8 cellular contexts compared by ENCODE assay signal in the genomic region with DNA sequence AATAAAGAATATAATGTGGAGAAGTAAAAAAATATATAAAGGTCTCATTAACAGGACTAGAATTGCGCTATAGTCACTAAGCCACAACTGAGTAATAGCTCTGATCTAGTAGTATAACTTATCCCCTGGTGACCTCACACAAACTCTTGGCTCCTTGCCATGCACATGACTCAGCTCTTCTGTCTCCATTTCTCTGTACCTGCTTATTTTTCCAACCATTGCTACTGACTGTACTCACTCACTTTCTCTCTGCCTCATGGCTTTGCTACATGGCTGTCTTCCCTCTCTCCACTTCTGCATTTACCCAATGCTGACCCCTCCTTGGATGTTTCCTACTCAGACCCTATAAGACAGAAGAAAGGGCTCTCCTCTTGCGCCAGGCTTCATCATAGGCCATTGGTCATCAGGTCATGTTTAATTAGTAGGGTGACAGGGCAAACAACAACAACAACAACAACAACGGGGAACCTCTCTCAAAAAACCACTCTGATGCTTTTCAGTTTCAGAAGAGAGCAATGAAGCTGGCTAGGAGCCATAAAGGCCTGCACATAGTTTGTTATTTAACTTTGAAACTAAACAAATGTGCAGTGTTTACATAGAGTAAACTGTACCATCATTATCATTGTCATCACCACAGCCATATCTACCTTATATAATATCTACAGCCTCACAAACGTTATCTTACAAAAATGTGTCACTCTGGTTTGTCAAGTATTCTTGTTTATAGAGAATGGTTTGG. TPM values are rescaled to one million over a fixed set of nuclear protein-coding genes. Genes with fewer than 3 reads are reported as not detected.
A peak's percentile ranks its signal among the peaks of the same experiment; 100 is the strongest.
DNase-seq lines count a peak whose midpoint lies in the region; ATAC-seq, FAIRE-seq and TF ChIP-seq lines count a peak whose summit lies in the region.

No MANE protein-coding gene starts in this region.

- H3K27ac ChIP-seq in VCaP (peak overlapping the region; percentile 88), endothelial cell of umbilical vein (ENCODE audit: insufficient read depth, low read depth, low read length) (no peak overlapping the region)

- no peaks in the 10 kb centered on the region for H3K9me1 ChIP-seq in endothelial cell of umbilical vein (replicated peaks; ENCODE audit: control insufficient read depth, extremely low read depth, insufficient read depth, low read length)

- peaks cover 2% of the 10 kb centered on the region for H3K4me1 ChIP-seq in endothelial cell of umbilical vein (ENCODE audit: control insufficient read depth, extremely low read depth, insufficient read depth, low read length)

- H3K27me3 ChIP-seq in endothelial cell of umbilical vein (ENCODE audit: control insufficient read depth in 2 of 2, insufficient read depth in 2 of 2, low read length in 2 of 2): no peaks in the 10 kb centered on the region

- no peaks in the 10 kb centered on the region for H3K79me2 ChIP-seq in endothelial cell of umbilical vein (ENCODE audit: control insufficient read depth, insufficient read depth, low read length)

- H2AFZ ChIP-seq in endothelial cell of umbilical vein (ENCODE audit: low read depth, low read length): peak overlapping the region; percentile 31

- H3K9me3 ChIP-seq in endothelial cell of umbilical vein (replicated peaks; ENCODE audit: control insufficient read depth, insufficient read depth, low read length): no peaks in the 10 kb centered on the region

- peak; percentile 66 for DNase-seq in DMS 273 (lab: John Stamatoyannopoulos, UW; ENCODE audit: unreplicated experiment)
- DNase-seq in Jurkat, Clone E6-1 (ENCODE audit: low read depth, low spot score): peak; percentile 33
- peak; percentile 72 for DNase-seq in endothelial cell of umbilical vein (ENCODE audit: low read depth, low spot score)
- DNase-seq in stimulated activated CD4-positive, alpha-beta T cell treated with anti-CD3 and anti-CD28 coated beads, Interleukin-12 subunit alpha, Interleukin-12 subunit beta, amount 100 ng/mL, for 4 hours: peak; percentile 64
- no peak for DNase-seq in cardiac septum (ENCODE audit: low spot score)
- no peak for DNase-seq in ecto neural progenitor cell (ENCODE audit: low spot score)

- no peaks in the 10 kb centered on the region for H3K36me3 ChIP-seq in endothelial cell of umbilical vein (ENCODE audit: control insufficient read depth in 2 of 2, extremely low read depth in 1 of 2, insufficient read depth in 2 of 2, low read length in 2 of 2)

- ATAC-seq in HG03378 (IDR thresholded peaks at IDR 0.05; ENCODE audit: unreplicated experiment): no peak

- CTCF ChIA-PET in endothelial cell of umbilical vein (lab: Charles Lee): interaction anchor here (0.8 to 1.4 kb wide), 2 partner anchors 9 to 111 kb away, joined by 3 to 4 read pairs; no protein-coding TSS in a partner anchor

- POLR2A ChIA-PET in endothelial cell of umbilical vein (lab: Charles Lee): no interaction called here

- no peak overlapping the region for H3K9ac ChIP-seq in endothelial cell of umbilical vein (replicated peaks; ENCODE audit: extremely low read depth, insufficient read depth, low read length)

- no peak for TF ChIP-seq POLR2A in endothelial cell of umbilical vein (IDR thresholded peaks at IDR 0.05; ENCODE audit: low read depth, low read length)

- peak; percentile 82 for FAIRE-seq in endothelial cell of umbilical vein (lab: Jason Lieb, UNC)

- H4K20me1 ChIP-seq in endothelial cell of umbilical vein (replicated peaks; ENCODE audit: control insufficient read depth, extremely low read depth, insufficient read depth, low read length): no peaks in the 10 kb centered on the region

- dilution Hi-C loops in endothelial cell of umbilical vein (cut with MboI; ENCODE audit: extremely low pct_ligation_motif_present, low sequenced_read_pairs): no loop called here

- H3K4me3 ChIP-seq in Jurkat, Clone E6-1 (ENCODE audit: low read length): no peak overlapping the region
- H3K4me3 ChIP-seq in endothelial cell of umbilical vein (replicated peaks in 1 of 3; ENCODE audit: insufficient read depth in 1 of 3, low read depth in 1 of 3, low read length in 3 of 3): no peak overlapping the region

- TF ChIP-seq CTCF in VCaP (conservative IDR thresholded peaks at IDR 0.05) (no peak), endothelial cell of umbilical vein (IDR thresholded peaks at IDR 0.05; ENCODE audit: extremely low read depth in 1 of 2, insufficient read depth in 1 of 2, low read depth in 1 of 2, low read length in 2 of 2) (no peak)

- intact Hi-C loops in endothelial cell of umbilical vein (cut with micrococcal nuclease): no loop called here
- intact Hi-C loops in cardiac septum (cut with DNase I): no loop called here

- no TSS peak for BruUV-seq in endothelial cell of umbilical vein (replicated peaks; lab: Mats Ljungman, UMichigan)

- H3K4me2 ChIP-seq in endothelial cell of umbilical vein (ENCODE audit: insufficient read depth, low read length): no peak overlapping the region

TF ChIP-seq in endothelial cell of umbilical vein, 7 proteins besides CTCF, POLR2A, EP300 and RAD21:
- TF ChIP-seq EZH2 (IDR thresholded peaks at IDR 0.05; ENCODE audit: borderline replicate concordance, low read depth, low read length, severe bottlenecking): no peak
- TF ChIP-seq JUN (IDR thresholded peaks at IDR 0.05; ENCODE audit: borderline replicate concordance, insufficient read depth, insufficient read length, low read depth): peak; percentile 16
- peak; percentile 42 for TF ChIP-seq FOS (IDR thresholded peaks at IDR 0.05; ENCODE audit: borderline replicate concordance, insufficient read depth, low read length)
- TF ChIP-seq, protein P1, sequence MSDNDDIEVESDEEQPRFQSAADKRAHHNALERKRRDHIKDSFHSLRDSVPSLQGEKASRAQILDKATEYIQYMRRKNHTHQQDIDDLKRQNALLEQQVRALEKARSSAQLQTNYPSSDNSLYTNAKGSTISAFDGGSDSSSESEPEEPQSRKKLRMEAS (IDR thresholded peaks at IDR 0.05; ENCODE audit: insufficient read depth, insufficient read length): no peak
- TF ChIP-seq GATA2 (IDR thresholded peaks at IDR 0.05; ENCODE audit: insufficient read depth, insufficient read length, low read depth, low read length): no peak

RNA-seq across cellular contexts. Expression of a gene that starts 25.6 kb away (rescaled TPM):
- polyA plus RNA-seq in Jurkat, Clone E6-1 (2012; ENCODE audit: insufficient read depth, insufficient read length): 10.1 TPM
- total RNA-seq in endothelial cell of umbilical vein: 22.8 and 25.3 TPM in 2 replicates
- polyA plus RNA-seq in endothelial cell of umbilical vein: 7.3 and 9.1 TPM in 2 replicates
- 8.5 and 9.3 TPM in 2 replicates for polyA plus RNA-seq in endothelial cell of umbilical vein (2011; cell fraction: cytosol; rRNA removed)
- 6.7 and 9.8 TPM in 2 replicates for polyA plus RNA-seq in endothelial cell of umbilical vein (2011; cell fraction: nucleus; rRNA removed)
- 14.4 and 15.9 TPM in 2 replicates for polyA plus RNA-seq in endothelial cell of umbilical vein (2012)
- 11.7 and 12.5 TPM in 2 replicates for polyA minus RNA-seq in endothelial cell of umbilical vein
- 8.6 TPM for polyA minus RNA-seq in endothelial cell of umbilical vein (2011; cell fraction: cytosol; rRNA and poly(A)+ RNA removed)
- 10.0 and 14.7 TPM in 2 replicates for polyA minus RNA-seq in endothelial cell of umbilical vein (2011; cell fraction: nucleus; rRNA and poly(A)+ RNA removed)
- 11.2 TPM for total RNA-seq in cardiac septum

Comparison
In these comparisons a context has a peak if more than half of its experiments do, and no peak if none do; other contexts are left out.
1. DNase-seq: peak in DMS 273 (single experiment), Jurkat, Clone E6-1 (single experiment), endothelial cell of umbilical vein (single experiment) and stimulated activated CD4-positive, alpha-beta T cell treated with anti-CD3 and anti-CD28 coated beads, Interleukin-12 subunit alpha, Interleukin-12 subunit beta, amount 100 ng/mL, for 4 hours (single experiment); none in cardiac septum (single experiment) and ecto neural progenitor cell (single experiment).